Comparison of ENCODE assay signal across 8 cellular contexts in genomic region chr3:150414273-150414672, GRCh38. TPM values are rescaled to one million over a fixed set of nuclear protein-coding genes. Genes with fewer than 3 reads are reported as not detected.
DNase-seq lines count a peak whose midpoint lies in the region; ATAC-seq and TF ChIP-seq lines count a peak whose summit lies in the region.

No MANE protein-coding gene starts in this region.

- peak overlapping the region; percentile 17 for H3K27ac ChIP-seq in left ventricle myocardium inferior (replicated peaks)

- POLR2A ChIA-PET in activated CD4-positive, alpha-beta memory T cell treated with anti-CD3 and anti-CD28 coated beads, Interleukin-2, amount 10 ng/mL, durations not matched to agents 7 days and 5 days (lab: Charles Lee), result interaction anchor here (1.2 kb wide), 2 partner anchors 15 to 189 kb away, joined by 3 read pairs; partner anchors contain the start of gene SELENOT

- no peaks in the 10 kb centered on the region for H3K36me3 ChIP-seq in left ventricle myocardium inferior

- no peaks in the 10 kb centered on the region for H3K9me3 Mint-ChIP-seq in activated naive CD4-positive, alpha-beta T cell treated with anti-CD3 and anti-CD28 coated beads, Interleukin-2, amount 50 U/mL, for 24 hours
- H3K9me3 Mint-ChIP-seq in activated CD4-positive, alpha-beta memory T cell treated with anti-CD3 and anti-CD28 coated beads, Interleukin-2, amount 10 ng/mL, durations not matched to agents 7 days and 5 days, result no peaks in the 10 kb centered on the region
- H3K9me3 Mint-ChIP-seq in stimulated activated effector memory CD8-positive, alpha-beta T cell treated with anti-CD3 and anti-CD28 coated beads, Interleukin-12 subunit alpha, Interleukin-12 subunit beta, amount 100 ng/mL, for 72 hours, result no peaks in the 10 kb centered on the region

- H3K4me3 Mint-ChIP-seq in activated naive CD4-positive, alpha-beta T cell treated with anti-CD3 and anti-CD28 coated beads, Interleukin-2, amount 50 U/mL, for 24 hours, result peak overlapping the region; percentile 91
- H3K4me3 Mint-ChIP-seq in activated CD4-positive, alpha-beta memory T cell treated with anti-CD3 and anti-CD28 coated beads, Interleukin-2, amount 10 ng/mL, durations not matched to agents 7 days and 5 days, result peak overlapping the region; percentile 37
- H3K4me3 Mint-ChIP-seq in stimulated activated effector memory CD8-positive, alpha-beta T cell treated with anti-CD3 and anti-CD28 coated beads, Interleukin-12 subunit alpha, Interleukin-12 subunit beta, amount 100 ng/mL, for 72 hours, result peak overlapping the region; percentile 92

- H3K4me3 ChIP-seq in left ventricle myocardium inferior, result peak overlapping the region; percentile 88

- H3K27me3 Mint-ChIP-seq in activated naive CD4-positive, alpha-beta T cell treated with anti-CD3 and anti-CD28 coated beads, Interleukin-2, amount 50 U/mL, for 24 hours, result no peaks in the 10 kb centered on the region
- no peaks in the 10 kb centered on the region for H3K27me3 Mint-ChIP-seq in activated CD4-positive, alpha-beta memory T cell treated with anti-CD3 and anti-CD28 coated beads, Interleukin-2, amount 10 ng/mL, durations not matched to agents 7 days and 5 days

- no peak for ATAC-seq in stimulated activated effector memory CD8-positive, alpha-beta T cell treated with anti-CD3 and anti-CD28 coated beads, Interleukin-12 subunit alpha, Interleukin-12 subunit beta, amount 100 ng/mL, for 72 hours
- no peak for ATAC-seq in HG03354 (IDR thresholded peaks at IDR 0.05; ENCODE audit: poor library complexity, severe bottlenecking, unreplicated experiment)
- no peak for ATAC-seq in HG03045 (IDR thresholded peaks at IDR 0.05; ENCODE audit: unreplicated experiment)

- H3K27ac Mint-ChIP-seq in activated naive CD4-positive, alpha-beta T cell treated with anti-CD3 and anti-CD28 coated beads, Interleukin-2, amount 50 U/mL, for 24 hours, result no peak overlapping the region
- no peak overlapping the region for H3K27ac Mint-ChIP-seq in activated CD4-positive, alpha-beta memory T cell treated with anti-CD3 and anti-CD28 coated beads, Interleukin-2, amount 10 ng/mL, durations not matched to agents 7 days and 5 days
- no peak overlapping the region for H3K27ac Mint-ChIP-seq in stimulated activated effector memory CD8-positive, alpha-beta T cell treated with anti-CD3 and anti-CD28 coated beads, Interleukin-12 subunit alpha, Interleukin-12 subunit beta, amount 100 ng/mL, for 72 hours

- intact Hi-C loops in left ventricle myocardium inferior (cut with micrococcal nuclease), result loop anchor here (10.0 kb wide), 1 partner anchor 81 kb away; no protein-coding TSS in a partner anchor

- peaks cover 69% of the 10 kb centered on the region for H3K4me1 Mint-ChIP-seq in activated naive CD4-positive, alpha-beta T cell treated with anti-CD3 and anti-CD28 coated beads, Interleukin-2, amount 50 U/mL, for 24 hours
- H3K4me1 Mint-ChIP-seq in activated CD4-positive, alpha-beta memory T cell treated with anti-CD3 and anti-CD28 coated beads, Interleukin-2, amount 10 ng/mL, durations not matched to agents 7 days and 5 days, result peaks cover 44% of the 10 kb centered on the region
- peaks cover 61% of the 10 kb centered on the region for H3K4me1 Mint-ChIP-seq in stimulated activated effector memory CD8-positive, alpha-beta T cell treated with anti-CD3 and anti-CD28 coated beads, Interleukin-12 subunit alpha, Interleukin-12 subunit beta, amount 100 ng/mL, for 72 hours

- no peaks in the 10 kb centered on the region for H3K9me3 ChIP-seq in left ventricle myocardium inferior (replicated peaks)

- CTCF ChIA-PET in activated CD4-positive, alpha-beta memory T cell treated with anti-CD3 and anti-CD28 coated beads, Interleukin-2, amount 10 ng/mL, durations not matched to agents 7 days and 5 days (lab: Charles Lee), result no interaction called here

- peaks cover 22% of the 10 kb centered on the region for H3K36me3 Mint-ChIP-seq in activated naive CD4-positive, alpha-beta T cell treated with anti-CD3 and anti-CD28 coated beads, Interleukin-2, amount 50 U/mL, for 24 hours
- H3K36me3 Mint-ChIP-seq in activated CD4-positive, alpha-beta memory T cell treated with anti-CD3 and anti-CD28 coated beads, Interleukin-2, amount 10 ng/mL, durations not matched to agents 7 days and 5 days (ENCODE audit: low read depth), result peaks cover 34% of the 10 kb centered on the region
- H3K36me3 Mint-ChIP-seq in stimulated activated effector memory CD8-positive, alpha-beta T cell treated with anti-CD3 and anti-CD28 coated beads, Interleukin-12 subunit alpha, Interleukin-12 subunit beta, amount 100 ng/mL, for 72 hours, result peaks cover 51% of the 10 kb centered on the region

- H3K4me1 ChIP-seq in left ventricle myocardium inferior, result peaks cover 99% of the 10 kb centered on the region

- DNase-seq in activated naive CD4-positive, alpha-beta T cell treated with Interleukin-2 at 50 U/mL for 16 hours, result no peak
- no peak for DNase-seq in activated CD4-positive, alpha-beta memory T cell treated with anti-CD3 and anti-CD28 coated beads, Interleukin-2, amount 10 ng/mL, durations not matched to agents 7 days and 5 days
- DNase-seq in left ventricle myocardium inferior (no peak), KG1 (lab: John Stamatoyannopoulos, UW) (no peak)
- DNase-seq in stimulated activated effector memory CD8-positive, alpha-beta T cell treated with anti-CD3 and anti-CD28 coated beads, Interleukin-12 subunit alpha, Interleukin-12 subunit beta, amount 100 ng/mL, for 72 hours (ENCODE audit: low spot score in 2 of 2), result no peak

- H3K27me3 ChIP-seq in left ventricle myocardium inferior (ENCODE audit: low read depth), result no peaks in the 10 kb centered on the region

- TF ChIP-seq CTCF in left ventricle myocardium inferior (IDR thresholded peaks at IDR 0.05; ENCODE audit: borderline replicate concordance), result no peak

RNA-seq across cellular contexts. Expression of gene TSC22D2, which starts 6.2 kb away (rescaled TPM):
- total RNA-seq in activated CD4-positive, alpha-beta memory T cell treated with anti-CD3 and anti-CD28 coated beads, Interleukin-2, amount 10 ng/mL, durations not matched to agents 7 days and 5 days, result 10 to 100 TPM; 13.9 to 15.0 TPM
- 21.9 TPM for total RNA-seq in left ventricle myocardium inferior

Comparison
In these comparisons a context has a peak if more than half of its experiments do, and no peak if none do; other contexts are left out.
1. H3K4me3 Mint-ChIP-seq: peak in every context shown above with its lines; median percentile 92 in stimulated activated effector memory CD8-positive, alpha-beta T cell treated with anti-CD3 and anti-CD28 coated beads, Interleukin-12 subunit alpha, Interleukin-12 subunit beta, amount 100 ng/mL, for 72 hours; 91 in activated naive CD4-positive, alpha-beta T cell treated with anti-CD3 and anti-CD28 coated beads, Interleukin-2, amount 50 U/mL, for 24 hours; 37 in activated CD4-positive, alpha-beta memory T cell treated with anti-CD3 and anti-CD28 coated beads, Interleukin-2, amount 10 ng/mL, durations not matched to agents 7 days and 5 days.